In genomic region chr1:45364294-45364693, GRCh38 we compare ENCODE assay signal across 31 cellular contexts. TPM values are rescaled to one million over a fixed set of nuclear protein-coding genes. Genes with fewer than 3 reads are reported as not detected.
"Had no signal": no experiment of that assay in that cellular context is flagged by ENCODE, and none has a peak within 500 bp of the region (broad histone marks: within the 10 kb centered on the region; RNA-seq: fewer than 3 reads in every experiment).

No MANE protein-coding gene starts in this region.

- H3K4me3 Mint-ChIP-seq: activated CD8-positive, alpha-beta T cell treated with anti-CD3 and anti-CD28 coated beads for 36 hours; activated naive CD4-positive, alpha-beta T cell treated with anti-CD3 and anti-CD28 coated beads, Interleukin-2, amount 10 ng/mL, durations not matched to agents 7 days and 5 days; activated naive CD8-positive, alpha-beta T cell treated with anti-CD3 and anti-CD28 coated beads, Interleukin-2, amount 10 ng/mL, durations not matched to agents 7 days and 5 days; activated T-cell treated with anti-CD3 and anti-CD28 coated beads, Interleukin-2, amount 50 U/mL, for 72 hours; brain; dendritic cell treated with granulocyte-macrophage colony-stimulating factor and Interleukin-4, amounts not matched to agents 40 ng/mL and 50 ng/mL, for 4 days; effector memory CD8-positive, alpha-beta T cell; T-helper 17 cell; T-helper 2 cell treated with Interferon-gamma antibody and Interleukin-4, amounts not matched to agents 5 μg/mL and 100 μg/mL, for 36 hours had no signal

- ATAC-seq: activated CD4-positive, CD25-positive, alpha-beta regulatory T cell treated with anti-CD3 and anti-CD28 coated beads, Interleukin-2, amount 50 U/mL, for 24 hours; activated CD8-positive, alpha-beta T cell treated with anti-CD3 and anti-CD28 coated beads for 36 hours; activated naive CD4-positive, alpha-beta T cell treated with anti-CD3 and anti-CD28 coated beads, Interleukin-2, amount 50 U/mL, for 72 hours; activated T-cell treated with anti-CD3 and anti-CD28 coated beads, Interleukin-2, amount 50 U/mL, for 72 hours; effector memory CD8-positive, alpha-beta T cell; gastroesophageal sphincter; heart right ventricle; T-helper 17 cell had no signal

- H3K27me3 Mint-ChIP-seq: activated CD8-positive, alpha-beta T cell treated with anti-CD3 and anti-CD28 coated beads for 36 hours; activated naive CD4-positive, alpha-beta T cell treated with anti-CD3 and anti-CD28 coated beads, Interleukin-2, amount 10 ng/mL, durations not matched to agents 7 days and 5 days; activated naive CD8-positive, alpha-beta T cell treated with anti-CD3 and anti-CD28 coated beads, Interleukin-2, amount 10 ng/mL, durations not matched to agents 7 days and 5 days; brain; dendritic cell treated with granulocyte-macrophage colony-stimulating factor and Interleukin-4, amounts not matched to agents 40 ng/mL and 50 ng/mL, for 4 days; effector memory CD8-positive, alpha-beta T cell; T-helper 17 cell had no signal

- H3K4me3 ChIP-seq: ascending aorta, breast epithelium, cardiac muscle cell, coronary artery, esophagus squamous epithelium, gastroesophageal sphincter, heart right ventricle had no signal

- H3K9me3 ChIP-seq: ascending aorta, breast epithelium, esophagus squamous epithelium, gastroesophageal sphincter, heart right ventricle had no signal

- H3K9me3 Mint-ChIP-seq: activated CD8-positive, alpha-beta T cell treated with anti-CD3 and anti-CD28 coated beads for 36 hours; activated naive CD4-positive, alpha-beta T cell treated with anti-CD3 and anti-CD28 coated beads, Interleukin-2, amount 10 ng/mL, durations not matched to agents 7 days and 5 days; activated naive CD4-positive, alpha-beta T cell treated with anti-CD3 and anti-CD28 coated beads, Interleukin-2, amount 50 U/mL, for 72 hours; activated naive CD8-positive, alpha-beta T cell treated with anti-CD3 and anti-CD28 coated beads, Interleukin-2, amount 10 ng/mL, durations not matched to agents 7 days and 5 days; activated T-cell treated with anti-CD3 and anti-CD28 coated beads, Interleukin-2, amount 50 U/mL, for 72 hours; dendritic cell treated with granulocyte-macrophage colony-stimulating factor and Interleukin-4, amounts not matched to agents 40 ng/mL and 50 ng/mL, for 4 days; effector memory CD8-positive, alpha-beta T cell; T-helper 2 cell treated with Interferon-gamma antibody and Interleukin-4, amounts not matched to agents 5 μg/mL and 100 μg/mL, for 36 hours had no signal

- H3K27me3 ChIP-seq: ascending aorta, breast epithelium, cardiac muscle cell, esophagus squamous epithelium, gastroesophageal sphincter, heart right ventricle had no signal

- H3K36me3 ChIP-seq: ascending aorta, breast epithelium, cardiac muscle cell, esophagus squamous epithelium, gastroesophageal sphincter, heart right ventricle had no signal

- H3K27ac ChIP-seq: ascending aorta, cardiac muscle cell, coronary artery, epithelial cell of prostate, esophagus squamous epithelium, gastroesophageal sphincter, heart right ventricle had no signal

- DNase-seq: activated CD4-positive, alpha-beta T cell treated with anti-CD3 and anti-CD28 coated beads for 48 hours; activated CD4-positive, alpha-beta T cell treated with anti-CD3 and anti-CD28 coated beads, Interleukin-2, amount 50 U/mL, for 1 hour; activated CD4-positive, alpha-beta T cell treated with anti-CD3 and anti-CD28 coated beads, Interleukin-2, amount 50 U/mL, for 48 hours; activated CD8-positive, alpha-beta memory T cell treated with anti-CD3 and anti-CD28 coated beads for 24 hours; activated CD8-positive, alpha-beta T cell treated with anti-CD3 and anti-CD28 coated beads for 36 hours; activated gamma-delta T cell; activated naive CD4-positive, alpha-beta T cell; activated naive CD4-positive, alpha-beta T cell treated with anti-CD3 and anti-CD28 coated beads, Interleukin-2, amount 10 ng/mL, durations not matched to agents 7 days and 5 days; activated naive CD8-positive, alpha-beta T cell treated with anti-CD3 and anti-CD28 coated beads, Interleukin-2, amount 10 ng/mL, durations not matched to agents 7 days and 5 days; activated T-cell treated with anti-CD3 and anti-CD28 coated beads, Interleukin-2, amount 50 U/mL, for 1 hour; activated T-cell treated with anti-CD3 and anti-CD28 coated beads, Interleukin-2, amount 50 U/mL, for 72 hours; central memory CD4-positive, alpha-beta T cell; cerebellar nuclear complex; effector CD4-positive, alpha-beta T cell; effector memory CD8-positive, alpha-beta T cell; esophagus squamous epithelium; heart right ventricle; T-helper 1 cell; T-helper 17 cell; T1000 had no signal

- H3K36me3 Mint-ChIP-seq: activated naive CD4-positive, alpha-beta T cell treated with anti-CD3 and anti-CD28 coated beads, Interleukin-2, amount 10 ng/mL, durations not matched to agents 7 days and 5 days; activated naive CD4-positive, alpha-beta T cell treated with anti-CD3 and anti-CD28 coated beads, Interleukin-2, amount 50 U/mL, for 72 hours; activated naive CD8-positive, alpha-beta T cell treated with anti-CD3 and anti-CD28 coated beads, Interleukin-2, amount 10 ng/mL, durations not matched to agents 7 days and 5 days; brain had no signal

- H3K27ac Mint-ChIP-seq: activated CD8-positive, alpha-beta T cell treated with anti-CD3 and anti-CD28 coated beads for 36 hours; activated naive CD4-positive, alpha-beta T cell treated with anti-CD3 and anti-CD28 coated beads, Interleukin-2, amount 10 ng/mL, durations not matched to agents 7 days and 5 days; activated naive CD4-positive, alpha-beta T cell treated with anti-CD3 and anti-CD28 coated beads, Interleukin-2, amount 50 U/mL, for 72 hours; activated naive CD8-positive, alpha-beta T cell treated with anti-CD3 and anti-CD28 coated beads, Interleukin-2, amount 10 ng/mL, durations not matched to agents 7 days and 5 days; activated T-cell treated with anti-CD3 and anti-CD28 coated beads, Interleukin-2, amount 50 U/mL, for 72 hours; brain; dendritic cell treated with granulocyte-macrophage colony-stimulating factor and Interleukin-4, amounts not matched to agents 40 ng/mL and 50 ng/mL, for 4 days; T-helper 17 cell; T-helper 2 cell treated with Interferon-gamma antibody and Interleukin-4, amounts not matched to agents 5 μg/mL and 100 μg/mL, for 36 hours had no signal

RNA-seq across cellular contexts. Expression of gene HPDL, which starts 37.6 kb away (rescaled TPM):
- total RNA-seq: ascending aorta had no signal
